In the genomic region with DNA sequence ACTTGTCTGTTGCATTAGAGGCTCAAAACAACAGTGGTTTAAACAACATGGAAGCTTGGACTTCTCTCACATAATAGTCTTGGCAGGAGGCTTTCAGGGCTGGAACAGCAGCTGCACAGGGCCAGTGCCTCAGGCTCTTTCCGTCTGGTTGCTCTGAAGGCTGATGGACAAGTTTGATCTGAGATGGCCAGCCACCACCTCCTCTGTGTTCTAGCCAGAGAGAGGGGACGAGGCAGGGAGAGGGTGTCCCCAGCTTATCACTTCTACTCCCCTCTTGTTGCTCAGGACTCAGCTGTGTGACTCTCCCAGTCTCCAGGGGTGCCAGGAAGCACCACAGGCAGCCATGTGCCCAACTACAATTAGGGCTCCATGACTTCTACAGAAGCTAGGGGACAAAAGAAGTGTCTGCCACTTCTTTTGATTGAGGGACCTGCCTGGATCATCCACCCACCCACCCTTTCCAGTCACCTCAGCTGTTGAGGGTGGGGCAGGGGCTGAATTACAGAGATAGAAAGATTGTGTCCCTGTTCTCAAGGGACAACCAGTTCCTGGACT, we compare ENCODE assay signal across 12 cellular contexts. TPM values are rescaled to one million over a fixed set of nuclear protein-coding genes. Genes with fewer than 3 reads are reported as not detected.
DNase-seq lines count a peak whose midpoint lies in the region; ATAC-seq, FAIRE-seq and TF ChIP-seq lines count a peak whose summit lies in the region.
"Had no signal": no experiment of that assay in that cellular context is flagged by ENCODE, and none has a peak within 500 bp of the region (broad histone marks: within the 10 kb centered on the region; RNA-seq: fewer than 3 reads in every experiment).

No MANE protein-coding gene starts in this region.

- ATAC-seq in WTC11 (no peak), GM21529 (IDR thresholded peaks at IDR 0.05; ENCODE audit: unreplicated experiment) (no peak)

- POLR2A ChIA-PET in WTC11 (lab: Charles Lee), result interaction anchor here (0.5 to 0.6 kb wide), 2 partner anchors 93 to 1339 kb away, joined by 3 read pairs; no protein-coding TSS in a partner anchor

- CTCF ChIA-PET in WTC11 (lab: Charles Lee), result interaction anchor here (0.6 to 13.2 kb wide), 24 partner anchors 10 to 752 kb away, joined by 3 to 435 read pairs (median 4); a partner anchor contains a TSS

- intact Hi-C loops in kidney (cut with DNase I), result no loop called here
- intact Hi-C loops in thyroid gland (cut with DNase I), result loop anchor here (10.0 kb wide), 1 partner anchor 101 kb away; no protein-coding TSS in a partner anchor

- H3K4me1 ChIP-seq in kidney (ENCODE audit: control insufficient read depth in 1 of 2, insufficient read depth in 1 of 2, low read depth in 1 of 2, low read length in 2 of 2) (peaks cover 4 to 30% of the 10 kb centered on the region in 2 donors), thyroid gland (peaks cover 12 to 22% of the 10 kb centered on the region in 2 donors)

- no peaks in the 10 kb centered on the region for H3K36me3 Mint-ChIP-seq in WTC11
- H3K36me3 Mint-ChIP-seq in osteocyte (ENCODE audit: unreplicated experiment), result no peaks in the 10 kb centered on the region
- H3K36me3 Mint-ChIP-seq: activated naive CD8-positive, alpha-beta T cell; memory B cell had no signal

- peaks cover 81% of the 10 kb centered on the region for H3K4me1 Mint-ChIP-seq in WTC11
- peaks cover 18% of the 10 kb centered on the region for H3K4me1 Mint-ChIP-seq in osteocyte (ENCODE audit: unreplicated experiment)

- H3K4me3 ChIP-seq in kidney (ENCODE audit: low read length in 2 of 2) (no peak overlapping the region), thyroid gland (replicated peaks in 1 of 3) (no peak overlapping the region)

- H3K9me3 ChIP-seq in kidney (ENCODE audit: control insufficient read depth in 1 of 2, low read length in 2 of 2), result no peaks in the 10 kb centered on the region
- H3K9me3 ChIP-seq in thyroid gland, result no peaks in the 10 kb centered on the region

- H3K36me3 ChIP-seq in kidney (ENCODE audit: control insufficient read depth in 1 of 2, insufficient read depth in 2 of 2, low read length in 2 of 2) (no peaks in the 10 kb centered on the region), thyroid gland (no peaks in the 10 kb centered on the region)

- H3K4me3 Mint-ChIP-seq in WTC11, result peak overlapping the region; percentile 27; the same call in 1 of the 2 replicates
- no peak overlapping the region for H3K4me3 Mint-ChIP-seq in osteocyte (ENCODE audit: unreplicated experiment)
- H3K4me3 Mint-ChIP-seq: activated naive CD8-positive, alpha-beta T cell; memory B cell had no signal

- peak overlapping the region; percentile 97 for H3K27ac Mint-ChIP-seq in WTC11
- H3K27ac Mint-ChIP-seq in osteocyte (ENCODE audit: unreplicated experiment), result no peak overlapping the region
- H3K27ac Mint-ChIP-seq: activated naive CD8-positive, alpha-beta T cell; memory B cell had no signal

- peak; percentile 1 for DNase-seq in activated CD4-positive, alpha-beta T cell treated with anti-CD3 and anti-CD28 coated beads for 1 hour
- DNase-seq in activated CD4-positive, alpha-beta T cell treated with anti-CD3 and anti-CD28 coated beads, Interleukin-2, amount 50 U/mL, for 4 hours, result no peak
- DNase-seq in WTC11 (ENCODE audit: low spot score) (no peak), kidney (peak; percentile 54), thyroid gland (no peak), NCI-H226 (no peak), osteocyte (ENCODE audit: extremely low spot score, unreplicated experiment) (no peak)
- DNase-seq: HCEC 1CT had no signal

- WGBS in thyroid gland, 2 donors, result 78 to 100% methylated on average over 2 of the region's 2 CpGs

- H3K27me3 Mint-ChIP-seq in WTC11 (ENCODE audit: low read depth), result 0 out of 2 replicates have a peak, but pooled peaks cover 4% of the 10 kb centered on the region
- no peaks in the 10 kb centered on the region for H3K27me3 Mint-ChIP-seq in osteocyte (ENCODE audit: unreplicated experiment)

- no peaks in the 10 kb centered on the region for H3K27me3 ChIP-seq in thyroid gland

- peak overlapping the region; percentile 47 to 75 for H3K27ac ChIP-seq in kidney (ENCODE audit: low read depth in 2 of 2, low read length in 2 of 2)
- peak overlapping the region; percentile 61 to 88 (median 81) for H3K27ac ChIP-seq in thyroid gland

- no peak for TF ChIP-seq POLR2A in thyroid gland (IDR thresholded peaks at IDR 0.05)

- TF ChIP-seq CTCF in WTC11 (IDR thresholded peaks at IDR 0.05) (no peak), kidney (IDR thresholded peaks at IDR 0.05; ENCODE audit: borderline replicate concordance, extremely low read depth, insufficient read depth) (no peak), thyroid gland (IDR thresholded peaks at IDR 0.05) (no peak), osteocyte (IDR thresholded peaks at IDR 0.05) (no peak)

- no peak for FAIRE-seq in kidney (lab: Jason Lieb, UNC)

- H3K9ac ChIP-seq in kidney (ENCODE audit: low read length in 2 of 2), result peak overlapping the region in 1 of 2 donors; percentile 7

- H3K9me3 Mint-ChIP-seq in WTC11 (no peaks in the 10 kb centered on the region), osteocyte (ENCODE audit: unreplicated experiment) (no peaks in the 10 kb centered on the region)
- H3K9me3 Mint-ChIP-seq: memory B cell had no signal

TF ChIP-seq in WTC11, 78 proteins besides CTCF, POLR2A, EP300 and RAD21 (continues in another document):
- TF ChIP-seq SMAD4 (CRISPR knock-in tag; IDR thresholded peaks at IDR 0.05), result no peak
- TF ChIP-seq, protein P1, sequence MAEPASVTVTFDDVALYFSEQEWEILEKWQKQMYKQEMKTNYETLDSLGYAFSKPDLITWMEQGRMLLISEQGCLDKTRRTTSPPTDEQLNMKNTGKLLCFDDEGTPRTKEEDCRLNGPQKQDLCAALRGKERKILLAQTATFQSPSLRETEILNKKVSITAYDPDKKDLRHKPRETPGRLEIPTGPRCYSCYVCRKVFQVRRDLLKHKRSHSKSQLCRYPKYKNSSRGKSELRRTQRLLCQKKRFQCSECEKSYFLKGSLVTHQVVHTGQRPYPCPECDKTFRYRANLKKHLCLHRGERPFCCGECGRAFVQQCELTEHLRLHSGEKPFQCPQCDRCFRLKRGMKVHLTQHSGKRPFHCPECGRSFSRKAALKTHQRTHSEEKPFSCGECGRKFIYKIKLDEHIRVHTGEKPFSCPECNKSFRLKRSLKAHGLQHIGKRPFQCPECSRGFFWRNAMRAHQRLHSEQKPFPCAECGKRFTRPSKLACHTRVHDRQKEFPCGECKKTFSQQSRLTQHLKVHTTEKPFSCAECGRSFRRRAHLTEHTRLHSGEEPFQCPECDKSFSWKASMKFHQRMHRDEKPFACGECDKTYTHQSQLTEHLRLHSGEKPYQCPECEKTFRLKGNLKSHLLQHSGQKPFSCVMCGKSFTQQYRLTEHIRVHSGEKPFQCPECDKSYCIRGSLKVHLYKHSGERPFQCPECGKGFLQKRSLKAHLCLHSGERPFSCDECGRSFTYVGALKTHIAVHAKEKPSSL (CRISPR knock-in tag; conservative IDR thresholded peaks at IDR 0.05), result no peak
- no peak for TF ChIP-seq TP53 (CRISPR knock-in tag; IDR thresholded peaks at IDR 0.05)
- no peak for TF ChIP-seq KAT7 (CRISPR knock-in tag; IDR thresholded peaks at IDR 0.05; ENCODE audit: borderline replicate concordance)
- TF ChIP-seq, protein P2, sequence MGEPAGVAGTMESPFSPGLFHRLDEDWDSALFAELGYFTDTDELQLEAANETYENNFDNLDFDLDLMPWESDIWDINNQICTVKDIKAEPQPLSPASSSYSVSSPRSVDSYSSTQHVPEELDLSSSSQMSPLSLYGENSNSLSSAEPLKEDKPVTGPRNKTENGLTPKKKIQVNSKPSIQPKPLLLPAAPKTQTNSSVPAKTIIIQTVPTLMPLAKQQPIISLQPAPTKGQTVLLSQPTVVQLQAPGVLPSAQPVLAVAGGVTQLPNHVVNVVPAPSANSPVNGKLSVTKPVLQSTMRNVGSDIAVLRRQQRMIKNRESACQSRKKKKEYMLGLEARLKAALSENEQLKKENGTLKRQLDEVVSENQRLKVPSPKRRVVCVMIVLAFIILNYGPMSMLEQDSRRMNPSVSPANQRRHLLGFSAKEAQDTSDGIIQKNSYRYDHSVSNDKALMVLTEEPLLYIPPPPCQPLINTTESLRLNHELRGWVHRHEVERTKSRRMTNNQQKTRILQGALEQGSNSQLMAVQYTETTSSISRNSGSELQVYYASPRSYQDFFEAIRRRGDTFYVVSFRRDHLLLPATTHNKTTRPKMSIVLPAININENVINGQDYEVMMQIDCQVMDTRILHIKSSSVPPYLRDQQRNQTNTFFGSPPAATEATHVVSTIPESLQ (CRISPR knock-in tag; IDR thresholded peaks at IDR 0.05), result no peak
- TF ChIP-seq ZNF121 (CRISPR knock-in tag; IDR thresholded peaks at IDR 0.05), result no peak
- TF ChIP-seq GABPB1 (CRISPR knock-in tag; IDR thresholded peaks at IDR 0.05), result no peak
- no peak for TF ChIP-seq FOXK1 (CRISPR knock-in tag; IDR thresholded peaks at IDR 0.05)
- no peak for TF ChIP-seq NR1H2 (CRISPR knock-in tag; IDR thresholded peaks at IDR 0.05)
- TF ChIP-seq, protein P3, sequence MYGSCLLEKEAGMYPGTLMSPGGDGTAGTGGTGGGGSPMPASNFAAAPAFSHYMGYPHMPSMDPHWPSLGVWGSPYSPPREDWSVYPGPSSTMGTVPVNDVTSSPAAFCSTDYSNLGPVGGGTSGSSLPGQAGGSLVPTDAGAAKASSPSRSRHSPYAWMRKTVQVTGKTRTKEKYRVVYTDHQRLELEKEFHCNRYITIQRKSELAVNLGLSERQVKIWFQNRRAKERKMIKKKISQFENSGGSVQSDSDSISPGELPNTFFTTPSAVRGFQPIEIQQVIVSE (CRISPR knock-in tag; IDR thresholded peaks at IDR 0.05; ENCODE audit: borderline replicate concordance), result no peak
- TF ChIP-seq ELF4 (CRISPR knock-in tag; IDR thresholded peaks at IDR 0.05; ENCODE audit: low read depth), result no peak
- TF ChIP-seq, protein P4, sequence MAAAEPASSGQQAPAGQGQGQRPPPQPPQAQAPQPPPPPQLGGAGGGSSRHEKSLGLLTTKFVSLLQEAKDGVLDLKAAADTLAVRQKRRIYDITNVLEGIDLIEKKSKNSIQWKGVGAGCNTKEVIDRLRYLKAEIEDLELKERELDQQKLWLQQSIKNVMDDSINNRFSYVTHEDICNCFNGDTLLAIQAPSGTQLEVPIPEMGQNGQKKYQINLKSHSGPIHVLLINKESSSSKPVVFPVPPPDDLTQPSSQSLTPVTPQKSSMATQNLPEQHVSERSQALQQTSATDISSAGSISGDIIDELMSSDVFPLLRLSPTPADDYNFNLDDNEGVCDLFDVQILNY (CRISPR knock-in tag; IDR thresholded peaks at IDR 0.05), result no peak

RNA-seq across cellular contexts. Expression of a gene that starts 46.6 kb away (rescaled TPM):
- total RNA-seq in WTC11 (2021) (0.14 to 0.21 TPM in 2 of 3 replicates, not detected in the other), kidney (0.31 TPM), thyroid gland (under 1 TPM in 1 of 4 donors, not detected in 3; 0.67 TPM), osteocyte (not detected in 2 replicates)
- not detected for polyA plus RNA-seq in kidney (ENCODE audit: insufficient read depth, low read depth, low replicate concordance)
- total RNA-seq: PC-3 had no signal

RNA-seq across cellular contexts. Expression of a gene that starts 56.3 kb away (rescaled TPM):
- total RNA-seq in WTC11 (2021), result 43.3 to 52.1 TPM (median 45.0 TPM) in 3 replicates
- 32.1 TPM for total RNA-seq in kidney
- polyA plus RNA-seq in kidney (ENCODE audit: insufficient read depth, low read depth, low replicate concordance), result 53.0 TPM
- total RNA-seq in thyroid gland, result 10 to 100 TPM; 40.7 to 61.1 (median 48.0) TPM
- 41.7 and 46.1 TPM in 2 replicates for total RNA-seq in osteocyte

Comparison
In these comparisons a context has a peak if more than half of its experiments do, and no peak if none do; other contexts are left out.
1. DNase-seq: peak in activated CD4-positive, alpha-beta T cell treated with anti-CD3 and anti-CD28 coated beads for 1 hour (single experiment) and kidney (single experiment); none in activated CD4-positive, alpha-beta T cell treated with anti-CD3 and anti-CD28 coated beads, Interleukin-2, amount 50 U/mL, for 4 hours (0 of 2), WTC11 (single experiment), thyroid gland (0 of 2), NCI-H226 (single experiment) and osteocyte (single experiment).